Comparison of ENCODE assay signal across 21 cellular contexts in the genomic region with DNA sequence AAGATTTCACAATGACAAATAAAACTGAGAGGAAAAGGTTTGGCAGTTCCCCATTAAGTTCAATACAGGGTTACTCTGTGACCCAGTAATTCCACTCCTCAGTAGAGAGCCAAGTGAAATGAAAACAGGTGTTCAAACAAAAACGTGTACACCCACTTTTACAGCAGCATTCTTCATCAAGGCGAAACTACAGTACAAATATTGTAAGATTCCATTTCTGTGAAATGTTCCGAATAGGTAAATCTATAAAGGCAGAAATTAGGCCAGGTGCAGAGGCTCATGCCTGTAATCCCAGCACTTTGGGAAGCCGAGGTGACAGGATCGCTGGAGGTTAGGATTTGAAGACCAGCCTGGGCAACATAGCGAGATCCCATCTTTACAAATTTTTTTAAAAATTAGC. TPM values are rescaled to one million over a fixed set of nuclear protein-coding genes. Genes with fewer than 3 reads are reported as not detected.
DNase-seq lines count a peak whose midpoint lies in the region; ATAC-seq and TF ChIP-seq lines count a peak whose summit lies in the region.
"Had no signal": no experiment of that assay in that cellular context is flagged by ENCODE, and none has a peak within 500 bp of the region (broad histone marks: within the 10 kb centered on the region; RNA-seq: fewer than 3 reads in every experiment).

No MANE protein-coding gene starts in this region.

- peaks cover 52% of the 10 kb centered on the region for H3K4me1 ChIP-seq in upper lobe of right lung

- H3K4me3 ChIP-seq in upper lobe of right lung, result no peak overlapping the region
- H3K4me3 ChIP-seq: heart right ventricle, ovary, tibial artery had no signal

- no peaks in the 10 kb centered on the region for H3K27me3 ChIP-seq in upper lobe of right lung
- H3K27me3 ChIP-seq: heart right ventricle, ovary had no signal

- DNase-seq in SIG-M5 treated with dmso at 0.1 percent for 504 hours (lab: John Stamatoyannopoulos, UW; ENCODE audit: unreplicated experiment), result peak; percentile 62
- no peak for DNase-seq in SIG-M5 (lab: John Stamatoyannopoulos, UW)
- peak; percentile 23 for DNase-seq in NCI-H748 treated with DMSO at 0.1 percent for 48 hours (lab: John Stamatoyannopoulos, UW)
- DNase-seq in left lobe of liver (ENCODE audit: low spot score), result no peak
- no peak for DNase-seq in upper lobe of right lung
- no peak for DNase-seq in posterior cingulate gyrus
- DNase-seq: activated CD8-positive, alpha-beta memory T cell treated with anti-CD3 and anti-CD28 coated beads, Interleukin-2, amount 50 U/mL, for 48 hours; EL; erythroblast; H7; heart right ventricle; left ventricle myocardium superior; NCI-H1048; NK-92 treated with Interleukin-12 subunit alpha and Interleukin-12 subunit beta, amount 100 ng/mL, for 24 hours; ovary; stimulated activated CD4-positive, alpha-beta T cell treated with anti-CD3 and anti-CD28 coated beads, Interleukin-15, amount 100 ng/mL, for 24 hours; tibial artery had no signal

- H3K27ac ChIP-seq in upper lobe of right lung, result peak overlapping the region; percentile 68
- H3K27ac ChIP-seq: heart right ventricle, ovary, tibial artery had no signal

- H3K36me3 ChIP-seq in upper lobe of right lung, result no peaks in the 10 kb centered on the region
- H3K36me3 ChIP-seq: heart right ventricle, ovary, tibial artery had no signal

- no peak for TF ChIP-seq CTCF in upper lobe of right lung (IDR thresholded peaks at IDR 0.05)

- intact Hi-C loops in upper lobe of right lung (cut with DNase I), result no loop called here
- intact Hi-C loops in posterior cingulate gyrus (cut with DNase I), result no loop called here

- ATAC-seq in left lobe of liver (peak; percentile 32), upper lobe of right lung (peak; percentile 22), GM18873 (IDR thresholded peaks at IDR 0.05; ENCODE audit: low FRiP score, unreplicated experiment) (no peak), HG03039 (IDR thresholded peaks at IDR 0.05; ENCODE audit: unreplicated experiment) (no peak)
- ATAC-seq: activated naive CD4-positive, alpha-beta T cell treated with anti-CD3 and anti-CD28 coated beads, Interleukin-2, amount 50 U/mL, for 72 hours; heart right ventricle; left ventricle myocardium superior; SK-N-SH treated with all-trans-retinoic acid at 6 μM for 48 hours had no signal

- H3K9me3 ChIP-seq in upper lobe of right lung, result no peaks in the 10 kb centered on the region
- H3K9me3 ChIP-seq: heart right ventricle, ovary, tibial artery had no signal

RNA-seq across cellular contexts. Expression of gene GDF15, which starts 8.9 kb away (rescaled TPM):
- 3.2 TPM for total RNA-seq in left lobe of liver
- 105 TPM for total RNA-seq in upper lobe of right lung

RNA-seq across cellular contexts. Expression of gene LRRC25, which starts 20.4 kb away (rescaled TPM):
- total RNA-seq in left lobe of liver (2.2 TPM), upper lobe of right lung (22.7 TPM)
- total RNA-seq: activated naive CD4-positive, alpha-beta T cell treated with anti-CD3 and anti-CD28 coated beads, Interleukin-2, amount 50 U/mL, for 72 hours had no signal

RNA-seq across cellular contexts. Expression of gene PGPEP1, which starts 36.6 kb away (rescaled TPM):
- 62.4 TPM for total RNA-seq in left lobe of liver
- 40.8 TPM for total RNA-seq in upper lobe of right lung

RNA-seq across cellular contexts. Expression of gene SSBP4, which starts 42.2 kb away (rescaled TPM):
- total RNA-seq in left lobe of liver (18.4 TPM), upper lobe of right lung (57.3 TPM)

RNA-seq across cellular contexts. Expression of gene LSM4, which starts 54.1 kb away (rescaled TPM):
- total RNA-seq in left lobe of liver, result 53.3 TPM
- total RNA-seq in upper lobe of right lung, result 76.9 TPM

Comparison
In these comparisons a context has a peak if more than half of its experiments do, and no peak if none do; other contexts are left out.
1. DNase-seq: peak in SIG-M5 treated with dmso at 0.1 percent for 504 hours (single experiment) and NCI-H748 treated with DMSO at 0.1 percent for 48 hours (single experiment); none in SIG-M5 (single experiment), left lobe of liver (single experiment), upper lobe of right lung (single experiment) and posterior cingulate gyrus (0 of 10).
2. ATAC-seq: peak in left lobe of liver (single experiment) and upper lobe of right lung (single experiment); none in GM18873 (single experiment) and HG03039 (single experiment).
3. RNA of gene GDF15, which starts 8.9 kb away (total RNA-seq): 105 TPM in upper lobe of right lung (single experiment); 3.2 TPM in left lobe of liver (single experiment); every median in the first group is over 10 times any median in the second.